Comparison of ENCODE assay signal across 9 cellular contexts in the genomic region with DNA sequence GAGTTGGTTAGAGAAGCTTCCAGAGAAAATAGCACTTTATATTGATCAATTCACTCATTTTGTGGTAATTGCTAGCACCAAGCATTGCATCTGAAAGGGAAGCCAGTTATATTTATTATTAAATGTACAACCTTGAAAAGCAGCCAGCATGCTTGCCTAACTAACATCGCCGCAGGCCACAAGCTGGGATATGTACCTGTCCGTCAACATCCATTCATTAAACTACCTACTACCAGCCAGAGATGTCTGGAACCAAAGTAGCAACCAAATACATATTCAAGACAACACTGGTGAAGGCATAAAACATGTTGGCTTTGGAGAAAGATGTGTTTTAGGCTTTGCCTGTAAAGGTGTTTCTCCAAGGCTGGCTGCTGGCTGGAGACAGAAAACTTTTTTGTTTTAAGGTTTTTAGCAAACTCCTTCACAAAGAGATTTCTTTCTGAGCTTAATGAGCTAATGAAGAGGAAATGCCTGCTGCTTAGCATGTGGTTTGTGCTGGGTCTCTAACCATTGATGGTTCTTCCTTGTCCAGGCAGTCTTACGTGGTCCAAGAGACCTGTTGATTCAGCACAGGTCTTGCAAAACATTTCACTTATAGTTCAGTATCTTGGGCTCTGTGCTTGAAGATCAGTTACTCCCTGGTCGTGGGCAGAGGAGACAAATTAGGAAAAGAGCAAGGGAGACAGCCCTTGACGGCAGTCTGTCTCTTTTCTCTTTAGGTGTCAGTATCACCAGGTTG. TPM values are rescaled to one million over a fixed set of nuclear protein-coding genes. Genes with fewer than 3 reads are reported as not detected.
DNase-seq lines count a peak whose midpoint lies in the region; ATAC-seq and TF ChIP-seq lines count a peak whose summit lies in the region.
"Had no signal": no experiment of that assay in that cellular context is flagged by ENCODE, and none has a peak within 500 bp of the region (broad histone marks: within the 10 kb centered on the region; RNA-seq: fewer than 3 reads in every experiment).

No MANE protein-coding gene starts in this region.

- peak overlapping the region; percentile 94 for H3K9ac ChIP-seq in adipocyte (ENCODE audit: low read length)

- H3K9me3 Mint-ChIP-seq in activated naive CD8-positive, alpha-beta T cell (ENCODE audit: low read depth): no peaks in the 10 kb centered on the region
- H3K9me3 Mint-ChIP-seq in activated naive CD8-positive, alpha-beta T cell treated with anti-CD3 and anti-CD28 coated beads for 36 hours: no peaks in the 10 kb centered on the region

- H3K4me1 ChIP-seq in adipocyte (ENCODE audit: control insufficient read depth, insufficient read depth, low read length) (peaks cover 66% of the 10 kb centered on the region), transverse colon (peaks cover 40 to 73% (median 53%) of the 10 kb centered on the region in 4 donors)

- ATAC-seq in GM19452 (IDR thresholded peaks at IDR 0.05; ENCODE audit: unreplicated experiment): no peak
- ATAC-seq: left lobe of liver had no signal

- H3K27ac ChIP-seq in transverse colon: peak overlapping the region; percentile 83 to 96 (median 96)

- no peak for TF ChIP-seq CTCF in transverse colon (IDR thresholded peaks at IDR 0.05)

- H3K4me1 Mint-ChIP-seq in activated naive CD8-positive, alpha-beta T cell (ENCODE audit: low read depth): peaks cover 26% of the 10 kb centered on the region
- peaks cover 11% of the 10 kb centered on the region for H3K4me1 Mint-ChIP-seq in activated naive CD8-positive, alpha-beta T cell treated with anti-CD3 and anti-CD28 coated beads for 36 hours

- H3K27me3 ChIP-seq in adipocyte (replicated peaks; ENCODE audit: control insufficient read depth, insufficient read depth, low read length) (no peaks in the 10 kb centered on the region), transverse colon (no peaks in the 10 kb centered on the region)

- H3K36me3 ChIP-seq in adipocyte (ENCODE audit: control insufficient read depth, insufficient read depth, low read length, severe bottlenecking): peaks cover 16% of the 10 kb centered on the region
- H3K36me3 ChIP-seq in transverse colon: no peaks in the 10 kb centered on the region

- intact Hi-C loops in transverse colon (cut with DNase I; ENCODE audit: low total_unique reads): no loop called here

- TF ChIP-seq POLR2A in transverse colon (IDR thresholded peaks at IDR 0.05): no peak

- H3K4me3 ChIP-seq in adipocyte (ENCODE audit: low read length) (peak overlapping the region; percentile 90), transverse colon (peak overlapping the region in 1 of 4 donors; percentile 9)

- peak overlapping the region; percentile 61 for H3K27ac Mint-ChIP-seq in activated naive CD8-positive, alpha-beta T cell
- no peak overlapping the region for H3K27ac Mint-ChIP-seq in activated naive CD8-positive, alpha-beta T cell treated with anti-CD3 and anti-CD28 coated beads for 36 hours

- peak overlapping the region; percentile 20 for H3K4me3 Mint-ChIP-seq in activated naive CD8-positive, alpha-beta T cell
- H3K4me3 Mint-ChIP-seq in activated naive CD8-positive, alpha-beta T cell treated with anti-CD3 and anti-CD28 coated beads for 36 hours: no peak overlapping the region

- H3K27me3 Mint-ChIP-seq in activated naive CD8-positive, alpha-beta T cell: peaks cover 18% of the 10 kb centered on the region
- H3K27me3 Mint-ChIP-seq in activated naive CD8-positive, alpha-beta T cell treated with anti-CD3 and anti-CD28 coated beads for 36 hours: peaks cover 38% of the 10 kb centered on the region

- no peak for DNase-seq in activated naive CD8-positive, alpha-beta T cell treated with anti-CD3 and anti-CD28 coated beads for 36 hours
- peak; percentile 25 for DNase-seq in adipocyte (ENCODE audit: low read depth)
- peak; percentile 40 for DNase-seq in kidney tubule cell (ENCODE audit: low spot score)
- DNase-seq in transverse colon: no peak
- no peak for DNase-seq in HuH-7.5 (ENCODE audit: low spot score)
- no peak for DNase-seq in HPDE6-E6E7 (ENCODE audit: extremely low spot score)

- in situ Hi-C loops in transverse colon (cut with MboI; ENCODE audit: low pct_ligation_motif_present in 1 of 4, low pct_unique_long_range_greater_than_20kb in 1 of 4, low sequenced_read_pairs in 3 of 4): no loop called here

- 53% methylated on average over 6 of the region's 6 CpGs for WGBS in transverse colon (ENCODE audit: low coverage in 1 of 2), 2 donors

- H3K36me3 Mint-ChIP-seq in activated naive CD8-positive, alpha-beta T cell: no peaks in the 10 kb centered on the region
- H3K36me3 Mint-ChIP-seq in activated naive CD8-positive, alpha-beta T cell treated with anti-CD3 and anti-CD28 coated beads for 36 hours: peaks cover 2% of the 10 kb centered on the region

- no peaks in the 10 kb centered on the region for H3K9me3 ChIP-seq in adipocyte (ENCODE audit: control insufficient read depth, low read length)
- H3K9me3 ChIP-seq in transverse colon: no peaks in the 10 kb centered on the region

- no peak for TF ChIP-seq EP300 in transverse colon (IDR thresholded peaks at IDR 0.05; ENCODE audit: low read depth)

RNA-seq across cellular contexts. Expression of a gene that starts 3.1 kb away (rescaled TPM):
- total RNA-seq in activated naive CD8-positive, alpha-beta T cell treated with anti-CD3 and anti-CD28 coated beads for 36 hours: under 1 TPM; 0.35 to 0.38 TPM
- 10 to 100 TPM; 22.9 to 79.3 (median 48.0) TPM for total RNA-seq in transverse colon

RNA-seq across cellular contexts. Expression of a gene that starts 49.5 kb away (rescaled TPM):
- 10 to 100 TPM; 19.8 to 22.5 TPM for total RNA-seq in activated naive CD8-positive, alpha-beta T cell treated with anti-CD3 and anti-CD28 coated beads for 36 hours
- 10 to 100 TPM; 18.1 to 40.4 (median 27.1) TPM for total RNA-seq in transverse colon

RNA-seq across cellular contexts. Expression of a gene that starts 51.2 kb away (rescaled TPM):
- under 1 TPM in 1 of 2 experiments, not detected in 1; 0.14 TPM for total RNA-seq in activated naive CD8-positive, alpha-beta T cell treated with anti-CD3 and anti-CD28 coated beads for 36 hours
- total RNA-seq in transverse colon: 10 to 100 TPM in 3 of 4 donors, 1 to 10 TPM in 1; 9.1 to 51.7 (median 19.1) TPM

Comparison
In these comparisons a context has a peak if more than half of its experiments do, and no peak if none do; other contexts are left out.
1. DNase-seq: peak in adipocyte (single experiment) and kidney tubule cell (single experiment); none in activated naive CD8-positive, alpha-beta T cell treated with anti-CD3 and anti-CD28 coated beads for 36 hours (single experiment), transverse colon (single experiment), HuH-7.5 (single experiment) and HPDE6-E6E7 (single experiment).
2. RNA of a gene that starts 3.1 kb away (total RNA-seq): 22.9 to 79.3 TPM in transverse colon; 0.35 to 0.38 TPM in activated naive CD8-positive, alpha-beta T cell treated with anti-CD3 and anti-CD28 coated beads for 36 hours; every median in the first group is over 10 times any median in the second.
3. RNA of a gene that starts 51.2 kb away (total RNA-seq): 9.1 to 51.7 TPM in transverse colon; 0.14 TPM in activated naive CD8-positive, alpha-beta T cell treated with anti-CD3 and anti-CD28 coated beads for 36 hours; every median in the first group is over 4 times any median in the second.